Comparison of ENCODE assay signal across 12 cellular contexts in genomic region chr2:120910956-120911951, GRCh38.
DNase-seq lines count a peak whose midpoint lies in the region; ATAC-seq, FAIRE-seq and TF ChIP-seq lines count a peak whose summit lies in the region.
"Had no signal": no experiment of that assay in that cellular context is flagged by ENCODE, and none has a peak within 500 bp of the region (broad histone marks: within the 10 kb centered on the region; RNA-seq: fewer than 3 reads in every experiment).

No MANE protein-coding gene starts in this region.

- no peak overlapping the region for H3K27ac Mint-ChIP-seq in activated naive CD8-positive, alpha-beta T cell treated with anti-CD3 and anti-CD28 coated beads for 36 hours

- H3K9me3 Mint-ChIP-seq in activated naive CD8-positive, alpha-beta T cell treated with anti-CD3 and anti-CD28 coated beads for 36 hours: no peaks in the 10 kb centered on the region

- FAIRE-seq in bronchial epithelial cell (lab: Jason Lieb, UNC): no peak

- no peaks in the 10 kb centered on the region for H3K27me3 Mint-ChIP-seq in activated naive CD8-positive, alpha-beta T cell treated with anti-CD3 and anti-CD28 coated beads for 36 hours

- H3K36me3 ChIP-seq in bronchial epithelial cell (ENCODE audit: control insufficient read depth, insufficient read depth, low read length) (no peaks in the 10 kb centered on the region), left lung (no peaks in the 10 kb centered on the region)
- H3K36me3 ChIP-seq: neutrophil had no signal

- ATAC-seq in left lung: no peak

- TF ChIP-seq CTCF in bronchial epithelial cell (IDR thresholded peaks at IDR 0.05; ENCODE audit: insufficient read depth, low read length, severe bottlenecking) (no peak), left lung (IDR thresholded peaks at IDR 0.05) (no peak)

- H3K4me1 ChIP-seq in left lung: peaks cover 30 to 34% of the 10 kb centered on the region in 2 donors

- H3K9me3 ChIP-seq in left lung: no peaks in the 10 kb centered on the region
- H3K9me3 ChIP-seq: neutrophil had no signal

- H3K4me3 ChIP-seq in bronchial epithelial cell (ENCODE audit: low read depth, low read length) (no peak overlapping the region), left lung (no peak overlapping the region)

- H3K27ac ChIP-seq in left lung: peak overlapping the region; percentile 33 to 72
- H3K27ac ChIP-seq: neutrophil had no signal

- H3K27me3 ChIP-seq in bronchial epithelial cell (ENCODE audit: control insufficient read depth, insufficient read depth, low read length) (no peaks in the 10 kb centered on the region), left lung (no peaks in the 10 kb centered on the region)
- H3K27me3 ChIP-seq: neutrophil had no signal

- intact Hi-C loops in left lung (cut with DNase I): no loop called here

- H3K36me3 Mint-ChIP-seq in activated naive CD8-positive, alpha-beta T cell treated with anti-CD3 and anti-CD28 coated beads for 36 hours: no peaks in the 10 kb centered on the region

- no peak overlapping the region for H3K4me3 Mint-ChIP-seq in activated naive CD8-positive, alpha-beta T cell treated with anti-CD3 and anti-CD28 coated beads for 36 hours

- no peaks in the 10 kb centered on the region for H3K4me1 Mint-ChIP-seq in activated naive CD8-positive, alpha-beta T cell treated with anti-CD3 and anti-CD28 coated beads for 36 hours

- DNase-seq in A172 (ENCODE audit: low spot score) (peak; percentile 83), HPDE6-E6E7 (ENCODE audit: extremely low spot score) (peak; percentile 84), bronchial epithelial cell (ENCODE audit: low read depth) (peak; percentile 78), left lung (no peak), amygdala (lab: John Stamatoyannopoulos, UW) (no peak), SKM-1 treated with dmso at 0.1 percent for 144 hours (lab: John Stamatoyannopoulos, UW; ENCODE audit: unreplicated experiment) (no peak)
- no peak for DNase-seq in activated CD8-positive, alpha-beta memory T cell treated with anti-CD3 and anti-CD28 coated beads, Interleukin-2, amount 50 U/mL, for 48 hours
- no peak for DNase-seq in activated naive CD8-positive, alpha-beta T cell treated with anti-CD3 and anti-CD28 coated beads for 36 hours
- DNase-seq: cerebellar nuclear complex, NCI-H524, T-helper 1 cell had no signal

Comparison
In these comparisons a context has a peak if more than half of its experiments do, and no peak if none do; other contexts are left out.
1. DNase-seq: peak in A172 (single experiment), HPDE6-E6E7 (single experiment) and bronchial epithelial cell (single experiment); none in left lung (0 of 2), amygdala (0 of 56), activated CD8-positive, alpha-beta memory T cell treated with anti-CD3 and anti-CD28 coated beads, Interleukin-2, amount 50 U/mL, for 48 hours (single experiment), activated naive CD8-positive, alpha-beta T cell treated with anti-CD3 and anti-CD28 coated beads for 36 hours (single experiment) and SKM-1 treated with dmso at 0.1 percent for 144 hours (single experiment).